In genomic region chr15:100973351-100974034, GRCh38 we compare ENCODE assay signal across 12 cellular contexts. TPM values are rescaled to one million over a fixed set of nuclear protein-coding genes. Genes with fewer than 3 reads are reported as not detected.
DNase-seq lines count a peak whose midpoint lies in the region; ATAC-seq and TF ChIP-seq lines count a peak whose summit lies in the region.
"Had no signal": no experiment of that assay in that cellular context is flagged by ENCODE, and none has a peak within 500 bp of the region (broad histone marks: within the 10 kb centered on the region; RNA-seq: fewer than 3 reads in every experiment).

No MANE protein-coding gene starts in this region.

- no peaks in the 10 kb centered on the region for H3K36me3 Mint-ChIP-seq in activated T-helper 17 cell treated with anti-CD3 and anti-CD28 coated beads, Interleukin-2, amount 50 U/mL, for 72 hours (ENCODE audit: low read depth)

- no peaks in the 10 kb centered on the region for H3K9me3 Mint-ChIP-seq in activated T-helper 17 cell treated with anti-CD3 and anti-CD28 coated beads, Interleukin-2, amount 50 U/mL, for 72 hours

- H3K27ac Mint-ChIP-seq in activated T-helper 17 cell treated with anti-CD3 and anti-CD28 coated beads, Interleukin-2, amount 50 U/mL, for 72 hours, result no peak overlapping the region

- H3K4me3 ChIP-seq in BE2C (ENCODE audit: low read depth, low read length) (no peak overlapping the region), WI38 (ENCODE audit: low read depth, low read length) (peak overlapping the region; percentile 35), fibroblast of pulmonary artery (replicated peaks; ENCODE audit: low read depth, low read length) (peak overlapping the region; percentile 19), neural cell (ENCODE audit: low read length) (peak overlapping the region; percentile 75), WERI-Rb-1 (ENCODE audit: low read depth, low read length) (no peak overlapping the region)
- H3K4me3 ChIP-seq: GM23248 had no signal

- no peaks in the 10 kb centered on the region for H3F3A ChIP-seq in neural cell (ENCODE audit: insufficient read depth, low read length, poor library complexity, severe bottlenecking)

- no peak for ATAC-seq in HG03432 (IDR thresholded peaks at IDR 0.05; ENCODE audit: unreplicated experiment)
- no peak for ATAC-seq in activated T-helper 17 cell treated with anti-CD3 and anti-CD28 coated beads, Interleukin-2, amount 50 U/mL, for 72 hours (replicated peaks)

- no peak for TF ChIP-seq EP300 in neural cell (conservative IDR thresholded peaks at IDR 0.05; ENCODE audit: poor library complexity, severe bottlenecking)

- no peak overlapping the region for H3K4me3 Mint-ChIP-seq in activated T-helper 17 cell treated with anti-CD3 and anti-CD28 coated beads, Interleukin-2, amount 50 U/mL, for 72 hours

- H3K9me2 ChIP-seq in neural cell (ENCODE audit: insufficient read depth, low read length), result no peaks in the 10 kb centered on the region

- no peaks in the 10 kb centered on the region for H3K79me2 ChIP-seq in neural cell (replicated peaks; ENCODE audit: insufficient read depth, low read length)

- H4K20me1 ChIP-seq in neural cell (ENCODE audit: insufficient read depth), result no peaks in the 10 kb centered on the region

- H3K27me3 Mint-ChIP-seq in activated T-helper 17 cell treated with anti-CD3 and anti-CD28 coated beads, Interleukin-2, amount 50 U/mL, for 72 hours, result peaks cover 52% of the 10 kb centered on the region

- H3K4me1 Mint-ChIP-seq in activated T-helper 17 cell treated with anti-CD3 and anti-CD28 coated beads, Interleukin-2, amount 50 U/mL, for 72 hours, result no peaks in the 10 kb centered on the region

- H2AFZ ChIP-seq in neural cell (ENCODE audit: low read depth, low read length), result no peak overlapping the region
- H2AFZ ChIP-seq: GM23248 had no signal

- no peaks in the 10 kb centered on the region for H3K4me1 ChIP-seq in BE2C

- DNase-seq in BE2C (peak; percentile 22), fibroblast of pulmonary artery (ENCODE audit: low read depth) (no peak), WERI-Rb-1 (no peak), middle frontal gyrus (ENCODE audit: extremely low spot score, low spot score) (no peak)
- DNase-seq: GM23248, NCI-H1417 treated with DMSO at 0.1 percent for 48 hours, SHP77 treated with DMSO at 0.1 percent for 48 hours had no signal

- H3K9me3 ChIP-seq in BE2C (no peaks in the 10 kb centered on the region), neural cell (ENCODE audit: low read length) (no peaks in the 10 kb centered on the region), WERI-Rb-1 (ENCODE audit: severe bottlenecking) (no peaks in the 10 kb centered on the region)

- peak overlapping the region; percentile 31 for H3K9ac ChIP-seq in neural cell (ENCODE audit: low read length)
- H3K9ac ChIP-seq: GM23248 had no signal

- H3K27ac ChIP-seq in neural cell (ENCODE audit: low read length) (no peak overlapping the region), WERI-Rb-1 (no peak overlapping the region)
- H3K27ac ChIP-seq: C4-2B, GM23248 had no signal

- peak overlapping the region; percentile 9 for H3K4me2 ChIP-seq in neural cell (ENCODE audit: low read length)

- peak; percentile 30 for TF ChIP-seq RAD21 in neural cell (conservative IDR thresholded peaks at IDR 0.05)

- no peaks in the 10 kb centered on the region for H3K36me3 ChIP-seq in BE2C
- H3K36me3 ChIP-seq in neural cell (ENCODE audit: insufficient read depth, low read length), result no peaks in the 10 kb centered on the region
- no peaks in the 10 kb centered on the region for H3K36me3 ChIP-seq in WERI-Rb-1

- H3K27me3 ChIP-seq in BE2C (peaks cover 69% of the 10 kb centered on the region), neural cell (ENCODE audit: insufficient read depth, low read depth, low read length) (peaks cover 49% of the 10 kb centered on the region), WERI-Rb-1 (ENCODE audit: insufficient read depth, low read depth, severe bottlenecking) (no peaks in the 10 kb centered on the region)

- TF ChIP-seq CTCF in BE2C (IDR thresholded peaks at IDR 0.05; ENCODE audit: low read depth, low read length) (no peak), WI38 (IDR thresholded peaks at IDR 0.05; ENCODE audit: low read depth, low read length) (no peak), fibroblast of pulmonary artery (IDR thresholded peaks at IDR 0.05; ENCODE audit: low read length, missing control alignments) (no peak), neural cell (IDR thresholded peaks at IDR 0.05; ENCODE audit: poor library complexity, severe bottlenecking) (peak; percentile 41), WERI-Rb-1 (IDR thresholded peaks at IDR 0.05; ENCODE audit: low read depth, low read length) (no peak)

TF ChIP-seq in neural cell, 6 proteins besides CTCF, POLR2A, EP300 and RAD21:
- TF ChIP-seq REST (IDR thresholded peaks at IDR 0.05; ENCODE audit: borderline replicate concordance) (no peak), MXI1 (conservative IDR thresholded peaks at IDR 0.05; ENCODE audit: poor library complexity, severe bottlenecking) (no peak), POLR2AphosphoS5 (IDR thresholded peaks at IDR 0.05) (no peak), EZH2 (IDR thresholded peaks at IDR 0.05; ENCODE audit: borderline replicate concordance, insufficient read depth, low read length, poor library complexity, severe bottlenecking) (peak; percentile 54), SMC3 (conservative IDR thresholded peaks at IDR 0.05; ENCODE audit: poor library complexity) (peak; percentile 42)
TF ChIP-seq in neural cell: peak in this region for 2.

RNA-seq across cellular contexts. Expression of gene LRRK1, which starts 54.3 kb away (rescaled TPM):
- 0.09 TPM for polyA plus RNA-seq in BE2C (2012; ENCODE audit: insufficient read depth, insufficient read length, low read depth)
- 0.06 TPM in 1 of 2 replicates, not detected in the other for polyA plus RNA-seq in neural cell
- under 0.01 and 0.12 TPM in 2 replicates for polyA minus RNA-seq in neural cell
- under 1 TPM; 0.74 to 0.82 TPM for total RNA-seq in activated T-helper 17 cell treated with anti-CD3 and anti-CD28 coated beads, Interleukin-2, amount 50 U/mL, for 72 hours

Comparison
In these comparisons a context has a peak if more than half of its experiments do, and no peak if none do; other contexts are left out.
1. H3K4me3 ChIP-seq: peak in WI38 (single experiment), fibroblast of pulmonary artery (single experiment) and neural cell (single experiment); none in BE2C (single experiment) and WERI-Rb-1 (single experiment).